In genomic region chr14:54026671-54027070, GRCh38 we compare ENCODE assay signal across 22 cellular contexts.
A peak's percentile ranks its signal among the peaks of the same experiment; 100 is the strongest.
DNase-seq lines count a peak whose midpoint lies in the region; ATAC-seq, FAIRE-seq and TF ChIP-seq lines count a peak whose summit lies in the region.
"Had no signal": no experiment of that assay in that cellular context is flagged by ENCODE, and none has a peak within 500 bp of the region (broad histone marks: within the 10 kb centered on the region; RNA-seq: fewer than 3 reads in every experiment).

No MANE protein-coding gene starts in this region.

- no peaks in the 10 kb centered on the region for H3K27me3 ChIP-seq in SK-N-SH (ENCODE audit: insufficient read depth)
- H3K27me3 ChIP-seq: SJSA1 had no signal

- H3K4me2 ChIP-seq in SK-N-SH, result no peak overlapping the region
- H3K4me2 ChIP-seq: PC-9 had no signal

- H3K4me1 Mint-ChIP-seq in activated CD8-positive, alpha-beta T cell treated with anti-CD3 and anti-CD28 coated beads, Interleukin-2, amount 10 ng/mL, durations not matched to agents 7 days and 5 days (ENCODE audit: low read depth), result no peaks in the 10 kb centered on the region
- H3K4me1 Mint-ChIP-seq: CD14-positive monocyte, IgD-negative memory B cell had no signal

- no peaks in the 10 kb centered on the region for H3K27me3 Mint-ChIP-seq in activated CD8-positive, alpha-beta T cell treated with anti-CD3 and anti-CD28 coated beads, Interleukin-2, amount 10 ng/mL, durations not matched to agents 7 days and 5 days (ENCODE audit: low read depth)

- H3K9me2 ChIP-seq in SK-N-SH, result no peaks in the 10 kb centered on the region

- H4K20me1 ChIP-seq in SK-N-SH (ENCODE audit: insufficient read depth), result no peaks in the 10 kb centered on the region

- H3K36me3 Mint-ChIP-seq in activated CD8-positive, alpha-beta T cell treated with anti-CD3 and anti-CD28 coated beads, Interleukin-2, amount 10 ng/mL, durations not matched to agents 7 days and 5 days (ENCODE audit: low read depth), result no peaks in the 10 kb centered on the region
- H3K36me3 Mint-ChIP-seq: CD14-positive monocyte, IgD-negative memory B cell had no signal

- no peaks in the 10 kb centered on the region for H3K79me2 ChIP-seq in SK-N-SH (ENCODE audit: insufficient read depth)

- TF ChIP-seq CTCF in SK-N-SH (IDR thresholded peaks at IDR 0.05), result no peak

- WGBS in SK-N-SH (ENCODE audit: low lambda C conversion rate), result 18% methylated on average over 2 of the region's 2 CpGs

- ATAC-seq in left colon, result peak; percentile 51
- no peak for ATAC-seq in activated CD8-positive, alpha-beta T cell treated with anti-CD3 and anti-CD28 coated beads, Interleukin-2, amount 10 ng/mL, durations not matched to agents 7 days and 5 days

- peak; percentile 98 for FAIRE-seq in urothelium cell line (lab: Jason Lieb, UNC)
- FAIRE-seq: H54 had no signal

- TF ChIP-seq RAD21 in SK-N-SH (IDR thresholded peaks at IDR 0.05; ENCODE audit: low read length), result no peak

- intact Hi-C loops in left colon (cut with DNase I, micrococcal nuclease), result no loop called here

- DNase-seq in DMS53 (lab: John Stamatoyannopoulos, UW) (peak; percentile 16), DMS53 treated with DMSO at 0.1 percent for 48 hours (lab: John Stamatoyannopoulos, UW; ENCODE audit: unreplicated experiment) (no peak), RPMI7951 (ENCODE audit: low read depth) (peak; percentile 18), left colon (no peak), urothelium cell line (ENCODE audit: low spot score) (no peak), SK-N-SH (no peak), NCI-H345 (lab: John Stamatoyannopoulos, UW) (no peak)
- no peak for DNase-seq in activated CD8-positive, alpha-beta T cell treated with anti-CD3 and anti-CD28 coated beads, Interleukin-2, amount 10 ng/mL, durations not matched to agents 7 days and 5 days
- DNase-seq: GDM1, HFFc6, Karpas-422, MM.1S, NCI-H1092, NCI-H1436 treated with DMSO at 0.1 percent for 48 hours, NCI-H2081, NCI-H510A treated with DMSO at 0.1 percent for 48 hours had no signal

- POLR2A ChIA-PET in SK-N-SH (lab: Yijun Ruan, JAX), result no interaction called here
- POLR2A ChIA-PET in activated CD8-positive, alpha-beta T cell treated with anti-CD3 and anti-CD28 coated beads, Interleukin-2, amount 10 ng/mL, durations not matched to agents 7 days and 5 days (lab: Charles Lee), result no interaction called here

- no peaks in the 10 kb centered on the region for H3K9me3 ChIP-seq in SK-N-SH
- H3K9me3 ChIP-seq: SJSA1 had no signal

- CTCF ChIA-PET in SK-N-SH (lab: Yijun Ruan, JAX), result no interaction called here
- CTCF ChIA-PET in activated CD8-positive, alpha-beta T cell treated with anti-CD3 and anti-CD28 coated beads, Interleukin-2, amount 10 ng/mL, durations not matched to agents 7 days and 5 days (lab: Charles Lee), result no interaction called here

- H3F3A ChIP-seq in SK-N-SH (replicated peaks; ENCODE audit: insufficient read depth), result no peaks in the 10 kb centered on the region

- no peak overlapping the region for H2AFZ ChIP-seq in SK-N-SH (ENCODE audit: low read depth)
- H2AFZ ChIP-seq: PC-9 had no signal

- no peak overlapping the region for H3K4me3 ChIP-seq in SK-N-SH (ENCODE audit: low read depth in 2 of 2, low read length in 1 of 2)
- H3K4me3 ChIP-seq: PC-9, SJSA1 had no signal

- H3K4me1 ChIP-seq in SK-N-SH (ENCODE audit: control insufficient read depth in 1 of 2, insufficient read depth in 2 of 2, low read depth in 1 of 2, low read length in 1 of 2), result no peaks in the 10 kb centered on the region
- H3K4me1 ChIP-seq: SJSA1 had no signal

- no peak overlapping the region for H3K9ac ChIP-seq in SK-N-SH

- no peak overlapping the region for H3K27ac Mint-ChIP-seq in activated CD8-positive, alpha-beta T cell treated with anti-CD3 and anti-CD28 coated beads, Interleukin-2, amount 10 ng/mL, durations not matched to agents 7 days and 5 days
- H3K27ac Mint-ChIP-seq: CD14-positive monocyte, HFFc6, IgD-negative memory B cell had no signal

- no peaks in the 10 kb centered on the region for H3K9me3 Mint-ChIP-seq in activated CD8-positive, alpha-beta T cell treated with anti-CD3 and anti-CD28 coated beads, Interleukin-2, amount 10 ng/mL, durations not matched to agents 7 days and 5 days (ENCODE audit: insufficient read depth)
- H3K9me3 Mint-ChIP-seq: HFFc6 had no signal

- H3K27ac ChIP-seq in SK-N-SH (ENCODE audit: low read depth in 2 of 2, low read length in 1 of 2), result no peak overlapping the region
- H3K27ac ChIP-seq: 22Rv1, PC-9, SJSA1 had no signal

- H3K4me3 Mint-ChIP-seq in activated CD8-positive, alpha-beta T cell treated with anti-CD3 and anti-CD28 coated beads, Interleukin-2, amount 10 ng/mL, durations not matched to agents 7 days and 5 days, result no peak overlapping the region
- H3K4me3 Mint-ChIP-seq: CD14-positive monocyte, HFFc6, IgD-negative memory B cell had no signal

- no peaks in the 10 kb centered on the region for H3K36me3 ChIP-seq in SK-N-SH (replicated peaks in 1 of 2; ENCODE audit: control insufficient read depth in 1 of 2, insufficient read depth in 2 of 2, low read length in 1 of 2)
- H3K36me3 ChIP-seq: SJSA1 had no signal

- no peak for TF ChIP-seq EP300 in SK-N-SH (IDR thresholded peaks at IDR 0.05; ENCODE audit: borderline replicate concordance in 1 of 2, low read depth in 1 of 2, low read length in 1 of 2)

TF ChIP-seq in SK-N-SH, 30 proteins besides CTCF, POLR2A, EP300 and RAD21:
- no peak for TF ChIP-seq USF2 (IDR thresholded peaks at IDR 0.05; ENCODE audit: borderline replicate concordance, low read depth, low read length)
- TF ChIP-seq GATA2 (CRISPR knock-in tag; IDR thresholded peaks at IDR 0.05), result no peak
- no peak for TF ChIP-seq FOXJ3 (CRISPR knock-in tag; IDR thresholded peaks at IDR 0.05)
- no peak for TF ChIP-seq CHD2 (IDR thresholded peaks at IDR 0.05; ENCODE audit: low read length, partially characterized antibody)
- no peak for TF ChIP-seq GABPA (IDR thresholded peaks at IDR 0.05; ENCODE audit: low read depth)
- no peak for TF ChIP-seq TEAD4 (IDR thresholded peaks at IDR 0.05; ENCODE audit: borderline replicate concordance, insufficient read depth)
- TF ChIP-seq ELF1 (IDR thresholded peaks at IDR 0.05), result no peak
- no peak for TF ChIP-seq ZBTB33 (IDR thresholded peaks at IDR 0.05; ENCODE audit: borderline replicate concordance, low read depth)
- no peak for TF ChIP-seq USF1 (IDR thresholded peaks at IDR 0.05; ENCODE audit: borderline replicate concordance, low read depth)
- TF ChIP-seq MEF2A (IDR thresholded peaks at IDR 0.05; ENCODE audit: borderline replicate concordance, low read depth), result no peak
- TF ChIP-seq RCOR1 (IDR thresholded peaks at IDR 0.05; ENCODE audit: low read length), result no peak
- no peak for TF ChIP-seq NFIC (IDR thresholded peaks at IDR 0.05; ENCODE audit: borderline replicate concordance)
- TF ChIP-seq YY1 (IDR thresholded peaks at IDR 0.05; ENCODE audit: low read depth), result no peak

Comparison
In these comparisons a context has a peak if more than half of its experiments do, and no peak if none do; other contexts are left out.
1. DNase-seq: peak in DMS53 (single experiment) and RPMI7951 (single experiment); none in DMS53 treated with DMSO at 0.1 percent for 48 hours (single experiment), left colon (0 of 2), urothelium cell line (single experiment), SK-N-SH (single experiment), NCI-H345 (single experiment) and activated CD8-positive, alpha-beta T cell treated with anti-CD3 and anti-CD28 coated beads, Interleukin-2, amount 10 ng/mL, durations not matched to agents 7 days and 5 days (single experiment).